In the genomic region with DNA sequence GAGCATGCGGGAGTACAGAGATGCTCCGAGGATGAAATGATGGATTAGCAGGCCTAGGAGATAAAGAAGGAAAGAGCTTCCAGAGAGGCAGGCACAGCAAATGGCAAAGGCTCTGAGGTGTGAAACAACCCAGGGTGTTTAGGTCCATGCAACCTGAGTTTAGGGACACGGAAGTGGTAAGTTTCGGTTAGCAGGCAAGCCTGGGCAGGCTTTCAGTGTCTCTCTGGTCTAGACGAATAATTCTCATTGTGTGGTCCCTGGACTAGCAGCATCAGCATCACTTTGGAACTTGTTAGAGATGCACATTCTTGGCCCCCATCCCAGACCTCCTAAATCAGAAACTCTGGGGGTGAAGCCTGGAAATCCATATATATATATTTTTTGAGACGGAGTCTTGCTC, we compare ENCODE assay signal across 26 cellular contexts. TPM values are rescaled to one million over a fixed set of nuclear protein-coding genes. Genes with fewer than 3 reads are reported as not detected.
"Had no signal": no experiment of that assay in that cellular context is flagged by ENCODE, and none has a peak within 500 bp of the region (broad histone marks: within the 10 kb centered on the region; RNA-seq: fewer than 3 reads in every experiment).

No MANE protein-coding gene starts in this region.

- H3K4me2 ChIP-seq: neural progenitor cell had no signal

- ATAC-seq: left lung; naive thymus-derived CD4-positive, alpha-beta T cell had no signal

- DNase-seq: activated CD4-positive, alpha-beta T cell treated with anti-CD3 and anti-CD28 coated beads for 4 hours; activated CD4-positive, alpha-beta T cell treated with anti-CD3 and anti-CD28 coated beads, Interleukin-2, amount 50 U/mL, for 48 hours; activated CD4-positive, CD25-positive, alpha-beta regulatory T cell; activated CD8-positive, alpha-beta memory T cell treated with anti-CD3 and anti-CD28 coated beads, Interleukin-2, amount 50 U/mL, for 48 hours; activated effector memory CD4-positive, alpha-beta T cell treated with Interleukin-2 at 50 U/mL for 16 hours; activated naive CD4-positive, alpha-beta T cell treated with anti-CD3 and anti-CD28 coated beads for 36 hours; activated T-cell treated with anti-CD3 and anti-CD28 coated beads, Interleukin-2, amount 50 U/mL, for 48 hours; amygdala; cerebellar nuclear complex; cortex of kidney; endodermal cell; immature natural killer cell; kidney glomerular epithelial cell; left lung; naive thymus-derived CD4-positive, alpha-beta T cell; spleen; stimulated activated CD4-positive, alpha-beta T cell treated with anti-CD3 and anti-CD28 coated beads, Interleukin-4, amount 100 ng/mL, for 1 hour; stimulated activated naive CD4-positive, alpha-beta T cell; T1000; upper lobe of left lung had no signal

- H3K27ac Mint-ChIP-seq: activated naive CD4-positive, alpha-beta T cell treated with anti-CD3 and anti-CD28 coated beads for 36 hours; endodermal cell; immature natural killer cell; naive thymus-derived CD4-positive, alpha-beta T cell; neural progenitor cell; T-helper 1 cell treated with Interleukin-12 subunit alpha and Interleukin-12 subunit beta and Interleukin-4 antibody, amounts not matched to agents 30 μg/mL and 1 μg/mL, for 36 hours had no signal

- H3K4me3 Mint-ChIP-seq: activated naive CD4-positive, alpha-beta T cell treated with anti-CD3 and anti-CD28 coated beads for 36 hours; endodermal cell; immature natural killer cell; naive thymus-derived CD4-positive, alpha-beta T cell; neural progenitor cell; T-helper 1 cell treated with Interleukin-12 subunit alpha and Interleukin-12 subunit beta and Interleukin-4 antibody, amounts not matched to agents 30 μg/mL and 1 μg/mL, for 36 hours had no signal

- H3K4me1 Mint-ChIP-seq: immature natural killer cell; naive thymus-derived CD4-positive, alpha-beta T cell had no signal

- H3K4me1 ChIP-seq: left lung had no signal

- H3K9me3 ChIP-seq: left lung, spleen, upper lobe of left lung had no signal

- H3K9ac ChIP-seq: neural progenitor cell had no signal

- H3K27me3 ChIP-seq: neural progenitor cell, upper lobe of left lung had no signal

- H3K4me3 ChIP-seq: left lung, lung, neural progenitor cell, spleen, upper lobe of left lung had no signal

- H3K9me3 Mint-ChIP-seq: activated naive CD4-positive, alpha-beta T cell treated with anti-CD3 and anti-CD28 coated beads for 36 hours; endodermal cell; immature natural killer cell; naive thymus-derived CD4-positive, alpha-beta T cell; neural progenitor cell; T-helper 1 cell treated with Interleukin-12 subunit alpha and Interleukin-12 subunit beta and Interleukin-4 antibody, amounts not matched to agents 30 μg/mL and 1 μg/mL, for 36 hours had no signal

- H3K36me3 Mint-ChIP-seq: immature natural killer cell; naive thymus-derived CD4-positive, alpha-beta T cell; neural progenitor cell had no signal

- H3K27ac ChIP-seq: left lung, neural progenitor cell, spleen, upper lobe of left lung had no signal

- H2AFZ ChIP-seq: neural progenitor cell had no signal

- H3K36me3 ChIP-seq: left lung, neural progenitor cell, spleen, upper lobe of left lung had no signal

RNA-seq across cellular contexts. Expression of gene NKAIN1, which starts 18.6 kb away (rescaled TPM):
- total RNA-seq: activated CD8-positive, alpha-beta memory T cell treated with anti-CD3 and anti-CD28 coated beads for 36 hours; activated naive CD4-positive, alpha-beta T cell treated with anti-CD3 and anti-CD28 coated beads for 36 hours; fibroblast of villous mesenchyme; left lung; lung; naive thymus-derived CD4-positive, alpha-beta T cell; omental fat pad; spleen had no signal
